In the genomic region with DNA sequence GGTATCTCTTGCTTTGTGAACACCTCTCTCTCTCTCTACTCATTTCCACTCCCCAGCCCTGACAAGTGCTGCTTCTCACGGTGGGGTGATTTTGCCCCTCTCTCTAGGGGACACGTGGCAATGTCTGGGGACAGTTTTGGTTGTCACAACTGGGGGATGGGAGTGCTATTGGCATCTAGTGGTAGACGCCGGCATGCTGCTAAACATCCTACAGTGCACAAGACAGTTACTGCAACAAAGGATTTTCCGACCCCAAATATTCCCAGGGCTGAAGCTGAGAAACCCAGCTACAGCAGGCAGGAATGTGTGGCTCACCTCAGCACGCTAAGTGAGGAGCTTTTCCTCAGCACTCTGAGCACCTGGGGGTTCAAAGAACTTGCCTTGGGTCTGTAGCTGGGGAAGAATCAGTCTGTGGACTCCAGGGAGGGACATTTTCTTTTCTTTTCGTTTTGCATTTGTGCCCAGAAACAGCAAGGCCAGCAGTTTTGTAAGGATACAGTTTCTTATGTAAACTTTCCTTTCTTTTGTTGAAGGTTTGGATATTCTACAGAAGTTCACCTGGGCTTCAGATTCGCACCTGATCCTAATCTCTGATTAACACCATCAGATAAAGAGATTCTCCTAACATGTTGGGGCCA, we compare ENCODE assay signal across 18 cellular contexts.
"Had no signal": no experiment of that assay in that cellular context is flagged by ENCODE, and none has a peak within 500 bp of the region (broad histone marks: within the 10 kb centered on the region; RNA-seq: fewer than 3 reads in every experiment).

No MANE protein-coding gene starts in this region.

- H3K27me3 Mint-ChIP-seq: activated CD4-positive, alpha-beta T cell treated with anti-CD3 and anti-CD28 coated beads, Interleukin-2, amount 10 ng/mL, durations not matched to agents 24 days and 14 days; stimulated activated naive B cell treated with anti-CD40 and anti-IgM and Interleukin-4, amounts not matched to agents 10 μg/mL and 1 μg/mL and 100 μg/mL, for 72 hours had no signal

- H3K4me1 Mint-ChIP-seq: activated CD4-positive, alpha-beta T cell treated with anti-CD3 and anti-CD28 coated beads, Interleukin-2, amount 10 ng/mL, durations not matched to agents 24 days and 14 days; stimulated activated naive B cell treated with anti-CD40 and anti-IgM and Interleukin-4, amounts not matched to agents 10 μg/mL and 1 μg/mL and 100 μg/mL, for 72 hours had no signal

- H3K9me3 Mint-ChIP-seq: activated CD4-positive, alpha-beta T cell treated with anti-CD3 and anti-CD28 coated beads, Interleukin-2, amount 10 ng/mL, durations not matched to agents 24 days and 14 days; activated T-cell treated with anti-CD3 and anti-CD28 coated beads, Interleukin-2, amount 50 U/mL, for 4 hours; natural killer cell treated with Interleukin-12 subunit alpha and Interleukin-12 subunit beta and Interleukin-15 and Interleukin-18, amount 100 ng/mL, for 72 hours had no signal

- H3K9me3 ChIP-seq: colonic mucosa, mucosa of descending colon, psoas muscle, spleen, tibial nerve, vagina had no signal

- H3K36me3 Mint-ChIP-seq: natural killer cell treated with Interleukin-12 subunit alpha and Interleukin-12 subunit beta and Interleukin-15 and Interleukin-18, amount 100 ng/mL, for 72 hours; stimulated activated naive B cell treated with anti-CD40 and anti-IgM and Interleukin-4, amounts not matched to agents 10 μg/mL and 1 μg/mL and 100 μg/mL, for 72 hours had no signal

- ATAC-seq: activated T-cell treated with anti-CD3 and anti-CD28 coated beads, Interleukin-2, amount 50 U/mL, for 4 hours; foreskin keratinocyte; left lobe of liver; mucosa of descending colon; natural killer cell treated with Interleukin-12 subunit alpha and Interleukin-12 subunit beta and Interleukin-15 and Interleukin-18, amount 100 ng/mL, for 72 hours; psoas muscle; sciatic nerve; stimulated activated naive B cell treated with anti-CD40 and anti-IgM and Interleukin-4, amounts not matched to agents 10 μg/mL and 1 μg/mL and 100 μg/mL, for 72 hours had no signal

- H3K4me1 ChIP-seq: colonic mucosa, foreskin keratinocyte, psoas muscle, spleen, tibial nerve, vagina had no signal

- H3K27ac Mint-ChIP-seq: activated CD4-positive, alpha-beta T cell treated with anti-CD3 and anti-CD28 coated beads, Interleukin-2, amount 10 ng/mL, durations not matched to agents 24 days and 14 days; natural killer cell treated with Interleukin-12 subunit alpha and Interleukin-12 subunit beta and Interleukin-15 and Interleukin-18, amount 100 ng/mL, for 72 hours; stimulated activated naive B cell treated with anti-CD40 and anti-IgM and Interleukin-4, amounts not matched to agents 10 μg/mL and 1 μg/mL and 100 μg/mL, for 72 hours had no signal

- H3K4me3 ChIP-seq: colonic mucosa, mucosa of descending colon, psoas muscle, spleen, tibial nerve, vagina had no signal

- H3K27ac ChIP-seq: colonic mucosa, foreskin keratinocyte, psoas muscle, spleen, tibial nerve, vagina had no signal

- H3K4me3 Mint-ChIP-seq: activated CD4-positive, alpha-beta T cell treated with anti-CD3 and anti-CD28 coated beads, Interleukin-2, amount 10 ng/mL, durations not matched to agents 24 days and 14 days; activated T-cell treated with anti-CD3 and anti-CD28 coated beads, Interleukin-2, amount 50 U/mL, for 4 hours; natural killer cell treated with Interleukin-12 subunit alpha and Interleukin-12 subunit beta and Interleukin-15 and Interleukin-18, amount 100 ng/mL, for 72 hours; stimulated activated naive B cell treated with anti-CD40 and anti-IgM and Interleukin-4, amounts not matched to agents 10 μg/mL and 1 μg/mL and 100 μg/mL, for 72 hours had no signal

- DNase-seq: activated CD4-positive, alpha-beta T cell treated with anti-CD3 and anti-CD28 coated beads, Interleukin-2, amount 10 ng/mL, durations not matched to agents 24 days and 14 days; activated gamma-delta T cell treated with Interleukin-2 at 50 U/mL for 16 hours; activated T-cell treated with anti-CD3 and anti-CD28 coated beads, Interleukin-2, amount 50 U/mL, for 4 hours; colonic mucosa; foreskin keratinocyte; head of caudate nucleus; mammary epithelial cell; mucosa of descending colon; occipital lobe; psoas muscle; spleen; stimulated activated CD4-positive, alpha-beta T cell treated with anti-CD3 and anti-CD28 coated beads, Interleukin-1b, Interleukin-23, amount 100 ng/mL, for 48 hours; stimulated activated naive B cell treated with anti-CD40 and anti-IgM and Interleukin-4, amounts not matched to agents 10 μg/mL and 1 μg/mL and 100 μg/mL, for 72 hours had no signal

- H3K27me3 ChIP-seq: colonic mucosa, foreskin keratinocyte, spleen, tibial nerve, vagina had no signal

- H3K36me3 ChIP-seq: colonic mucosa, spleen, tibial nerve, vagina had no signal
